In the genomic region with DNA sequence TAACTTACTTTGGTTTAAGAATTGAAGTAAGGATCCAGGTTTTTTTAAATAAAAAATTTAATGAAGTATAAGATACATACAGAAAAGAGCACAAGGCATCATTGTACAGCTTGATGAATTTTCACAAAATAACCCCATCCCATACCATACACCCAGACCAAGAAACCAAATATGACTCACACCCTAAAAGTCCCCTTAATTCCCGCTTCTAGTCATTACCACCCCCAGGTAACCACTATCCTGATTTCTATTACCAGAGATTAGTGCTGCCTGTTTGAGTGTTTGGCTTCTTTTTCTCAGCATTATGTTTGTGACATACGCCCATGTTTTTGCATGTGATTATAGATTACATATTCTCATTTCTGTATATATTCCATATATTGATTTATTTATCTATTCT, we compare ENCODE assay signal across 1 cellular context.
TF ChIP-seq lines count a peak whose summit lies in the region.

No MANE protein-coding gene starts in this region.

TF ChIP-seq in GM23338, 12 proteins besides CTCF, POLR2A, EP300 and RAD21 (continued from another document):
- TF ChIP-seq, protein P1, sequence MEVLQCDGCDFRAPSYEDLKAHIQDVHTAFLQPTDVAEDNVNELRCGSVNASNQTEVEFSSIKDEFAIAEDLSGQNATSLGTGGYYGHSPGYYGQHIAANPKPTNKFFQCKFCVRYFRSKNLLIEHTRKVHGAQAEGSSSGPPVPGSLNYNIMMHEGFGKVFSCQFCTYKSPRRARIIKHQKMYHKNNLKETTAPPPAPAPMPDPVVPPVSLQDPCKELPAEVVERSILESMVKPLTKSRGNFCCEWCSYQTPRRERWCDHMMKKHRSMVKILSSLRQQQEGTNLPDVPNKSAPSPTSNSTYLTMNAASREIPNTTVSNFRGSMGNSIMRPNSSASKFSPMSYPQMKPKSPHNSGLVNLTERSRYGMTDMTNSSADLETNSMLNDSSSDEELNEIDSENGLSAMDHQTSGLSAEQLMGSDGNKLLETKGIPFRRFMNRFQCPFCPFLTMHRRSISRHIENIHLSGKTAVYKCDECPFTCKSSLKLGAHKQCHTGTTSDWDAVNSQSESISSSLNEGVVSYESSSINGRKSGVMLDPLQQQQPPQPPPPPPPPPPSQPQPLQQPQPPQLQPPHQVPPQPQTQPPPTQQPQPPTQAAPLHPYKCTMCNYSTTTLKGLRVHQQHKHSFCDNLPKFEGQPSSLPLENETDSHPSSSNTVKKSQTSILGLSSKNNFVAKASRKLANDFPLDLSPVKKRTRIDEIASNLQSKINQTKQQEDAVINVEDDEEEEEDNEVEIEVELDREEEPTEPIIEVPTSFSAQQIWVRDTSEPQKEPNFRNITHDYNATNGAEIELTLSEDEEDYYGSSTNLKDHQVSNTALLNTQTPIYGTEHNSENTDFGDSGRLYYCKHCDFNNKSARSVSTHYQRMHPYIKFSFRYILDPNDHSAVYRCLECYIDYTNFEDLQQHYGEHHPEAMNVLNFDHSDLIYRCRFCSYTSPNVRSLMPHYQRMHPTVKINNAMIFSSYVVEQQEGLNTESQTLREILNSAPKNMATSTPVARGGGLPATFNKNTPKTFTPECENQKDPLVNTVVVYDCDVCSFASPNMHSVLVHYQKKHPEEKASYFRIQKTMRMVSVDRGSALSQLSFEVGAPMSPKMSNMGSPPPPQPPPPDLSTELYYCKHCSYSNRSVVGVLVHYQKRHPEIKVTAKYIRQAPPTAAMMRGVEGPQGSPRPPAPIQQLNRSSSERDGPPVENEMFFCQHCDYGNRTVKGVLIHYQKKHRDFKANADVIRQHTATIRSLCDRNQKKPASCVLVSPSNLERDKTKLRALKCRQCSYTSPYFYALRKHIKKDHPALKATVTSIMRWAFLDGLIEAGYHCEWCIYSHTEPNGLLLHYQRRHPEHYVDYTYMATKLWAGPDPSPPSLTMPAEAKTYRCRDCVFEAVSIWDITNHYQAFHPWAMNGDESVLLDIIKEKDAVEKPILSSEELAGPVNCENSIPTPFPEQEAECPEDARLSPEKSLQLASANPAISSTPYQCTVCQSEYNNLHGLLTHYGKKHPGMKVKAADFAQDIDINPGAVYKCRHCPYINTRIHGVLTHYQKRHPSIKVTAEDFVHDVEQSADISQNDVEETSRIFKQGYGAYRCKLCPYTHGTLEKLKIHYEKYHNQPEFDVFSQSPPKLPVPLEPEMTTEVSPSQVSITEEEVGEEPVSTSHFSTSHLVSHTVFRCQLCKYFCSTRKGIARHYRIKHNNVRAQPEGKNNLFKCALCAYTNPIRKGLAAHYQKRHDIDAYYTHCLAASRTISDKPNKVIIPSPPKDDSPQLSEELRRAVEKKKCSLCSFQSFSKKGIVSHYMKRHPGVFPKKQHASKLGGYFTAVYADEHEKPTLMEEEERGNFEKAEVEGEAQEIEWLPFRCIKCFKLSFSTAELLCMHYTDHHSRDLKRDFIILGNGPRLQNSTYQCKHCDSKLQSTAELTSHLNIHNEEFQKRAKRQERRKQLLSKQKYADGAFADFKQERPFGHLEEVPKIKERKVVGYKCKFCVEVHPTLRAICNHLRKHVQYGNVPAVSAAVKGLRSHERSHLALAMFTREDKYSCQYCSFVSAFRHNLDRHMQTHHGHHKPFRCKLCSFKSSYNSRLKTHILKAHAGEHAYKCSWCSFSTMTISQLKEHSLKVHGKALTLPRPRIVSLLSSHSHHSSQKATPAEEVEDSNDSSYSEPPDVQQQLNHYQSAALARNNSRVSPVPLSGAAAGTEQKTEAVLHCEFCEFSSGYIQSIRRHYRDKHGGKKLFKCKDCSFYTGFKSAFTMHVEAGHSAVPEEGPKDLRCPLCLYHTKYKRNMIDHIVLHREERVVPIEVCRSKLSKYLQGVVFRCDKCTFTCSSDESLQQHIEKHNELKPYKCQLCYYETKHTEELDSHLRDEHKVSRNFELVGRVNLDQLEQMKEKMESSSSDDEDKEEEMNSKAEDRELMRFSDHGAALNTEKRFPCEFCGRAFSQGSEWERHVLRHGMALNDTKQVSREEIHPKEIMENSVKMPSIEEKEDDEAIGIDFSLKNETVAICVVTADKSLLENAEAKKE (CRISPR knock-in tag; IDR thresholded peaks at IDR 0.05) = no peak
- TF ChIP-seq CREB1 (CRISPR knock-in tag; IDR thresholded peaks at IDR 0.05; ENCODE audit: low read depth) = no peak
- TF ChIP-seq EZH2 (IDR thresholded peaks at IDR 0.05; ENCODE audit: low read depth, unreplicated experiment) = no peak
- no peak for TF ChIP-seq EZH2phosphoT487 (IDR thresholded peaks at IDR 0.05; ENCODE audit: unreplicated experiment)
- TF ChIP-seq POLR2AphosphoS5 (IDR thresholded peaks at IDR 0.05; ENCODE audit: low read depth) = no peak
